Comparison of ENCODE assay signal across 1 cellular context in the genomic region with DNA sequence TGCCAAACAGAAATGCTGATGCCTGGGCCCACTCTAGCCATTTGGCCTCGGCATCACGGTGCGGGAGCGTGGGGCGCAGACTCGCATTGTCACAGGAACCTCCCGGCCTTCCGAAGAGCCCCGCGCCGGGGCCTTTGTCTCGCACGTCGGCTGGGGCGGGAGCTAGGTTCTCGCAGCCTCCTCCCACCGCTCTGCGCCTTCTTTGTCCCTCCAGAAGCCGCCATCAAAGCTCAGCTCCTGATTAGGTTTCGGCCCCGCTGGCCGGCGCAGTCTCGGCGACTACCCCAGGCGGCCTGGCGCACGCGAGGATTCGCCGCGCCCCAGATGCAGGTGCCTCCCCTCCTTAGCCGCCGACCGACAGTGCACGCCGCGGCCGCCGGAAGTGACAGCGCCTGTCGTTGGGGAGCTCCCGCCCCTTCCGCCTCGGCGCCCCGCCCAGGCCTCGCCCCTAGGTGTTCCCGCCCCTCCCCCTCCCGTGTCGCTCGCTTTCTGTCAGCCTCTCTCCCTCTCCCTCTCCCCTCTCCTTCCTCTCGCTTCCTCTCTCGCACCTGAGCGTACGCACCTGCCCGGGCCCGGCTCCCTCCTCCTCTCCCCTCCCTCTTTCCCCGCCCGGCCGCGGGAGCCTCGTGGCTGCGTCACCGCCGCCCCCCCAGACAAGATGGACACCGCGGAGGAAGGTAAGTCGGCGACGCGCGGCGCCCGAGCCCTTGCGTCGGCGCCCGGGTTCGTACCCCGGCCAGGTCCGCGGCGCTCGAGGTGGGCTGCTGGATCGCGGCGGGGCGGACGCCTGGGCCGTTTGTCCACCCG.
A peak's percentile ranks its signal among the peaks of the same experiment; 100 is the strongest.
TF ChIP-seq lines count a peak whose summit lies in the region.

Gene MARCHF6, plus strand, starts transcription at position 455 of the 807 bp plus-strand sequence. Its CDS starts 204 bp downstream, at position 659.

TF ChIP-seq in HepG2, 621 proteins besides CTCF, POLR2A, EP300 and RAD21 (continued from another document and continues in another):
- TF ChIP-seq ZNF230 (CRISPR knock-in tag; IDR thresholded peaks at IDR 0.05) (no peak; the same call in 1 of the 2 replicates), ZNF570 (CRISPR knock-in tag; IDR thresholded peaks at IDR 0.05; ENCODE audit: borderline replicate concordance) (no peak; the same call in 1 of the 2 replicates), ZZZ3 (CRISPR knock-in tag; IDR thresholded peaks at IDR 0.05; ENCODE audit: borderline replicate concordance) (peak; percentile 62; the same call in 1 of the 2 replicates), TSC22D2 (CRISPR knock-in tag; IDR thresholded peaks at IDR 0.05; ENCODE audit: borderline replicate concordance) (peak; percentile 70; the same call in 1 of the 2 replicates), NCOA5 (CRISPR knock-in tag; IDR thresholded peaks at IDR 0.05) (no peak), PRMT3 (CRISPR knock-in tag; IDR thresholded peaks at IDR 0.05; ENCODE audit: borderline replicate concordance, low read depth) (peak; percentile 29; the same call in 1 of the 2 replicates), HHEX (CRISPR knock-in tag; IDR thresholded peaks at IDR 0.05) (no peak), ZNF704 (CRISPR knock-in tag; IDR thresholded peaks at IDR 0.05; ENCODE audit: borderline replicate concordance) (peak; percentile 61; the same call in 1 of the 2 replicates), IRF1 (CRISPR knock-in tag; IDR thresholded peaks at IDR 0.05; ENCODE audit: low read depth) (no peak), ZNF143 (CRISPR knock-in tag; IDR thresholded peaks at IDR 0.05) (no peak; the same call in 1 of the 2 replicates), RNF2 (conservative IDR thresholded peaks at IDR 0.05; ENCODE audit: low read depth) (0 out of 2 replicates have a peak, but pooled peaks have one; percentile 58), MATR3 (CRISPR knock-in tag; IDR thresholded peaks at IDR 0.05) (no peak), ZBTB10 (CRISPR knock-in tag; IDR thresholded peaks at IDR 0.05; ENCODE audit: borderline replicate concordance) (no peak), HOMEZ (CRISPR knock-in tag; IDR thresholded peaks at IDR 0.05; ENCODE audit: low read depth) (no peak), ZNF83 (CRISPR knock-in tag; IDR thresholded peaks at IDR 0.05; ENCODE audit: borderline replicate concordance) (no peak), ZBTB8A (CRISPR knock-in tag; IDR thresholded peaks at IDR 0.05; ENCODE audit: borderline replicate concordance, low read depth) (no peak), ZBTB4 (CRISPR knock-in tag; IDR thresholded peaks at IDR 0.05; ENCODE audit: borderline replicate concordance) (0 out of 2 replicates have a peak, but pooled peaks have one; percentile 75), FOXM1 (CRISPR knock-in tag; IDR thresholded peaks at IDR 0.05) (0 out of 2 replicates have a peak, but pooled peaks have one; percentile 34), KMT2A (CRISPR knock-in tag; IDR thresholded peaks at IDR 0.05) (peak; percentile 84; the same call in 1 of the 2 replicates), TBP (CRISPR knock-in tag; IDR thresholded peaks at IDR 0.05) (no peak), GATA4 (IDR thresholded peaks at IDR 0.05; ENCODE audit: borderline replicate concordance, low read depth) (peak; percentile 53; the same call in 1 of the 2 replicates), NFYB (CRISPR knock-in tag; IDR thresholded peaks at IDR 0.05) (0 out of 2 replicates have a peak, but pooled peaks have one; percentile 28), FOXC1 (CRISPR knock-in tag; IDR thresholded peaks at IDR 0.05; ENCODE audit: borderline replicate concordance) (peak; percentile 81), MEF2D (CRISPR knock-in tag; IDR thresholded peaks at IDR 0.05) (peak; percentile 78; the same call in 1 of the 2 replicates), ZMYM4 (CRISPR knock-in tag; IDR thresholded peaks at IDR 0.05) (no peak; the same call in 1 of the 2 replicates), ZNF274 (CRISPR knock-in tag; IDR thresholded peaks at IDR 0.05) (peak; percentile 73; the same call in 1 of the 2 replicates), TBL1XR1 (IDR thresholded peaks at IDR 0.05; ENCODE audit: borderline replicate concordance, low read length, partially characterized antibody) (no peak), ZNF614 (CRISPR knock-in tag; IDR thresholded peaks at IDR 0.05; ENCODE audit: borderline replicate concordance) (no peak; the same call in 1 of the 2 replicates), MAX (IDR thresholded peaks at IDR 0.05) (peak; percentile 93), KLF16 (CRISPR knock-in tag; IDR thresholded peaks at IDR 0.05) (peak; percentile 21 to 95; a peak in 2 of 4 replicates), SAP130 (CRISPR knock-in tag; IDR thresholded peaks at IDR 0.05; ENCODE audit: low read depth) (peak; percentile 95), ZKSCAN8 (CRISPR knock-in tag; IDR thresholded peaks at IDR 0.05; ENCODE audit: borderline replicate concordance) (no peak)
- TF ChIP-seq, protein P1, sequence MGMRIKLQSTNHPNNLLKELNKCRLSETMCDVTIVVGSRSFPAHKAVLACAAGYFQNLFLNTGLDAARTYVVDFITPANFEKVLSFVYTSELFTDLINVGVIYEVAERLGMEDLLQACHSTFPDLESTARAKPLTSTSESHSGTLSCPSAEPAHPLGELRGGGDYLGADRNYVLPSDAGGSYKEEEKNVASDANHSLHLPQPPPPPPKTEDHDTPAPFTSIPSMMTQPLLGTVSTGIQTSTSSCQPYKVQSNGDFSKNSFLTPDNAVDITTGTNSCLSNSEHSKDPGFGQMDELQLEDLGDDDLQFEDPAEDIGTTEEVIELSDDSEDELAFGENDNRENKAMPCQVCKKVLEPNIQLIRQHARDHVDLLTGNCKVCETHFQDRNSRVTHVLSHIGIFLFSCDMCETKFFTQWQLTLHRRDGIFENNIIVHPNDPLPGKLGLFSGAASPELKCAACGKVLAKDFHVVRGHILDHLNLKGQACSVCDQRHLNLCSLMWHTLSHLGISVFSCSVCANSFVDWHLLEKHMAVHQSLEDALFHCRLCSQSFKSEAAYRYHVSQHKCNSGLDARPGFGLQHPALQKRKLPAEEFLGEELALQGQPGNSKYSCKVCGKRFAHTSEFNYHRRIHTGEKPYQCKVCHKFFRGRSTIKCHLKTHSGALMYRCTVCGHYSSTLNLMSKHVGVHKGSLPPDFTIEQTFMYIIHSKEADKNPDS (CRISPR knock-in tag; IDR thresholded peaks at IDR 0.05) = no peak
- TF ChIP-seq, protein P2, sequence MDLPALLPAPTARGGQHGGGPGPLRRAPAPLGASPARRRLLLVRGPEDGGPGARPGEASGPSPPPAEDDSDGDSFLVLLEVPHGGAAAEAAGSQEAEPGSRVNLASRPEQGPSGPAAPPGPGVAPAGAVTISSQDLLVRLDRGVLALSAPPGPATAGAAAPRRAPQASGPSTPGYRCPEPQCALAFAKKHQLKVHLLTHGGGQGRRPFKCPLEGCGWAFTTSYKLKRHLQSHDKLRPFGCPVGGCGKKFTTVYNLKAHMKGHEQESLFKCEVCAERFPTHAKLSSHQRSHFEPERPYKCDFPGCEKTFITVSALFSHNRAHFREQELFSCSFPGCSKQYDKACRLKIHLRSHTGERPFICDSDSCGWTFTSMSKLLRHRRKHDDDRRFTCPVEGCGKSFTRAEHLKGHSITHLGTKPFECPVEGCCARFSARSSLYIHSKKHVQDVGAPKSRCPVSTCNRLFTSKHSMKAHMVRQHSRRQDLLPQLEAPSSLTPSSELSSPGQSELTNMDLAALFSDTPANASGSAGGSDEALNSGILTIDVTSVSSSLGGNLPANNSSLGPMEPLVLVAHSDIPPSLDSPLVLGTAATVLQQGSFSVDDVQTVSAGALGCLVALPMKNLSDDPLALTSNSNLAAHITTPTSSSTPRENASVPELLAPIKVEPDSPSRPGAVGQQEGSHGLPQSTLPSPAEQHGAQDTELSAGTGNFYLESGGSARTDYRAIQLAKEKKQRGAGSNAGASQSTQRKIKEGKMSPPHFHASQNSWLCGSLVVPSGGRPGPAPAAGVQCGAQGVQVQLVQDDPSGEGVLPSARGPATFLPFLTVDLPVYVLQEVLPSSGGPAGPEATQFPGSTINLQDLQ (CRISPR knock-in tag; IDR thresholded peaks at IDR 0.05) = 0 out of 2 replicates have a peak, but pooled peaks have one; percentile 41
- TF ChIP-seq, protein P3, sequence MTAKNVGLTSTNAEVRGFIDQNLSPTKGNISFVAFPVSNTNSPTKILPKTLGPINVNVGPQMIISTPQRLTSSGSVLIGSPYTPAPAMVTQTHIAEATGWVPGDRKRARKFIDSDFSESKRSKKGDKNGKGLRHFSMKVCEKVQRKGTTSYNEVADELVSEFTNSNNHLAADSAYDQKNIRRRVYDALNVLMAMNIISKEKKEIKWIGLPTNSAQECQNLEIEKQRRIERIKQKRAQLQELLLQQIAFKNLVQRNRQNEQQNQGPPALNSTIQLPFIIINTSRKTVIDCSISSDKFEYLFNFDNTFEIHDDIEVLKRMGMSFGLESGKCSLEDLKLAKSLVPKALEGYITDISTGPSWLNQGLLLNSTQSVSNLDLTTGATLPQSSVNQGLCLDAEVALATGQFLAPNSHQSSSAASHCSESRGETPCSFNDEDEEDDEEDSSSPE (CRISPR knock-in tag; IDR thresholded peaks at IDR 0.05) = 0 out of 2 replicates have a peak, but pooled peaks have one; percentile 16
- TF ChIP-seq, protein P4, sequence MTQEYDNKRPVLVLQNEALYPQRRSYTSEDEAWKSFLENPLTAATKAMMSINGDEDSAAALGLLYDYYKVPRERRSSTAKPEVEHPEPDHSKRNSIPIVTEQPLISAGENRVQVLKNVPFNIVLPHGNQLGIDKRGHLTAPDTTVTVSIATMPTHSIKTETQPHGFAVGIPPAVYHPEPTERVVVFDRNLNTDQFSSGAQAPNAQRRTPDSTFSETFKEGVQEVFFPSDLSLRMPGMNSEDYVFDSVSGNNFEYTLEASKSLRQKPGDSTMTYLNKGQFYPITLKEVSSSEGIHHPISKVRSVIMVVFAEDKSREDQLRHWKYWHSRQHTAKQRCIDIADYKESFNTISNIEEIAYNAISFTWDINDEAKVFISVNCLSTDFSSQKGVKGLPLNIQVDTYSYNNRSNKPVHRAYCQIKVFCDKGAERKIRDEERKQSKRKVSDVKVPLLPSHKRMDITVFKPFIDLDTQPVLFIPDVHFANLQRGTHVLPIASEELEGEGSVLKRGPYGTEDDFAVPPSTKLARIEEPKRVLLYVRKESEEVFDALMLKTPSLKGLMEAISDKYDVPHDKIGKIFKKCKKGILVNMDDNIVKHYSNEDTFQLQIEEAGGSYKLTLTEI (CRISPR knock-in tag; conservative IDR thresholded peaks at IDR 0.05) = no peak
